Comparison of ENCODE assay signal across 23 cellular contexts in the genomic region with DNA sequence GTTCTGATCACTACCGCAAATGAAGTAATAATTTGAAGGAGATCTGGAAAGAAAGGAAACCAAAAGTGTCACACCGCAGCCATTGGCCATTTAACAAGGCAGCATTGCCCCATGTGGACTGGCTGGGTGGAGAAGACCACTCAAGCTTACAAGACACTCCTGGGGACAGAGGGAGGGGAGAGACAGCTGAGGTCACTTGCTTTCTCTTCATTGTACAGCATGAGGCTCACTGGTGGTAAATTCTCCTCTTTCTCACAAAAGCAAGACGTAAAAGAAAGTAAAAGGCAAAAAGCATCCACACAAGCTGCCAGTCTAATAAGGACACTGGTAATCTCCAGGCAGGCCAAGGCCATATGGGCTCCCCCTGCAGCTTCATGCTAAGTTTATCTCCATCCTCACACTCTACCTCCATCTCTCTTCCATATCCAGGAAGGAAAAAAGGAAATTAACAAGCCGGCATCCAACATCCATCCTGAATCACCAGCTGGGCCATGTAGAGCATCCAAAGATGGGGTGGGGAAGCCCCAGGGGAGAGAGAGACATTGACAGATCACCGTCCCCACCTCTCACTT.
A peak's percentile ranks its signal among the peaks of the same experiment; 100 is the strongest.
DNase-seq lines count a peak whose midpoint lies in the region; ATAC-seq and TF ChIP-seq lines count a peak whose summit lies in the region.
"Had no signal": no experiment of that assay in that cellular context is flagged by ENCODE, and none has a peak within 500 bp of the region (broad histone marks: within the 10 kb centered on the region; RNA-seq: fewer than 3 reads in every experiment).

No MANE protein-coding gene starts in this region.

- DNase-seq in cardiac muscle cell (ENCODE audit: low read depth in 1 of 2, low spot score in 1 of 2): no peak
- DNase-seq in left cardiac atrium: no peak
- DNase-seq in cerebellum (ENCODE audit: low spot score): peak; percentile 69
- DNase-seq in midbrain (lab: John Stamatoyannopoulos, UW): peak; percentile 10
- DNase-seq in activated CD4-positive, alpha-beta T cell treated with anti-CD3 and anti-CD28 coated beads, Interleukin-2, amount 10 ng/mL, durations not matched to agents 7 days and 5 days: no peak
- no peak for DNase-seq in COLO668 (lab: John Stamatoyannopoulos, UW; ENCODE audit: unreplicated experiment)
- DNase-seq in foreskin melanocyte: no peak
- DNase-seq: activated CD4-positive, alpha-beta T cell treated with anti-CD3 and anti-CD28 coated beads for 4 hours; activated CD8-positive, alpha-beta memory T cell treated with anti-CD3 and anti-CD28 coated beads for 24 hours; activated effector memory CD4-positive, alpha-beta T cell treated with Interleukin-2 at 50 U/mL for 16 hours; activated naive CD8-positive, alpha-beta T cell treated with anti-CD3 and anti-CD28 coated beads for 36 hours; CD4-positive, alpha-beta T cell; NCI-H187; NCI-H524 treated with DMSO at 0.1 percent for 48 hours; NK-92 treated with Interleukin-12 subunit alpha and Interleukin-12 subunit beta, amount 100 ng/mL, for 24 hours; PC-9; SHP77; spleen; stimulated activated CD4-positive, alpha-beta T cell treated with anti-CD3 and anti-CD28 coated beads, Interleukin-2, amount 100 ng/mL, for 48 hours had no signal

- no peaks in the 10 kb centered on the region for H3K27me3 ChIP-seq in cardiac muscle cell
- H3K27me3 ChIP-seq: spleen, suprapubic skin had no signal

- H3K9me3 Mint-ChIP-seq in activated CD4-positive, alpha-beta T cell treated with anti-CD3 and anti-CD28 coated beads, Interleukin-2, amount 10 ng/mL, durations not matched to agents 7 days and 5 days: no peaks in the 10 kb centered on the region
- H3K9me3 Mint-ChIP-seq: activated naive CD8-positive, alpha-beta T cell treated with anti-CD3 and anti-CD28 coated beads for 36 hours; CD4-positive, alpha-beta T cell; IgD-negative memory B cell had no signal

- peaks cover 42% of the 10 kb centered on the region for H3K4me1 ChIP-seq in cardiac muscle cell (ENCODE audit: low read depth)
- H3K4me1 ChIP-seq: suprapubic skin had no signal

- H3K36me3 ChIP-seq in cardiac muscle cell: no peaks in the 10 kb centered on the region
- H3K36me3 ChIP-seq: spleen, suprapubic skin had no signal

- no peaks in the 10 kb centered on the region for H3K36me3 Mint-ChIP-seq in activated CD4-positive, alpha-beta T cell treated with anti-CD3 and anti-CD28 coated beads, Interleukin-2, amount 10 ng/mL, durations not matched to agents 7 days and 5 days (ENCODE audit: low read depth)
- H3K36me3 Mint-ChIP-seq: activated naive CD8-positive, alpha-beta T cell treated with anti-CD3 and anti-CD28 coated beads for 36 hours had no signal

- H3K27ac Mint-ChIP-seq in activated CD4-positive, alpha-beta T cell treated with anti-CD3 and anti-CD28 coated beads, Interleukin-2, amount 10 ng/mL, durations not matched to agents 7 days and 5 days: no peak overlapping the region
- H3K27ac Mint-ChIP-seq: activated naive CD8-positive, alpha-beta T cell treated with anti-CD3 and anti-CD28 coated beads for 36 hours; CD4-positive, alpha-beta T cell had no signal

- H3K4me3 ChIP-seq in cardiac muscle cell: no peak overlapping the region
- H3K4me3 ChIP-seq: PC-9, spleen, suprapubic skin had no signal

- ATAC-seq in left cardiac atrium: no peak

- H3K4me3 Mint-ChIP-seq in activated CD4-positive, alpha-beta T cell treated with anti-CD3 and anti-CD28 coated beads, Interleukin-2, amount 10 ng/mL, durations not matched to agents 7 days and 5 days: no peak overlapping the region
- H3K4me3 Mint-ChIP-seq: activated naive CD8-positive, alpha-beta T cell treated with anti-CD3 and anti-CD28 coated beads for 36 hours; CD4-positive, alpha-beta T cell had no signal

- H3K4me1 Mint-ChIP-seq in activated CD4-positive, alpha-beta T cell treated with anti-CD3 and anti-CD28 coated beads, Interleukin-2, amount 10 ng/mL, durations not matched to agents 7 days and 5 days: peaks cover 7% of the 10 kb centered on the region

- H3K9me3 ChIP-seq in cardiac muscle cell (ENCODE audit: low read depth): no peaks in the 10 kb centered on the region
- H3K9me3 ChIP-seq: spleen, suprapubic skin had no signal

- intact Hi-C loops in left cardiac atrium (cut with DNase I): no loop called here

- H3K27ac ChIP-seq in cardiac muscle cell: peak overlapping the region; percentile 53
- peak overlapping the region; percentile 69 for H3K27ac ChIP-seq in temporal lobe (ENCODE audit: low read depth, low read length)
- H3K27ac ChIP-seq: epithelial cell of prostate, PC-9, spleen, suprapubic skin had no signal

- no peak for TF ChIP-seq CTCF in cardiac muscle cell (IDR thresholded peaks at IDR 0.05; ENCODE audit: low read depth, low read length)

- POLR2A ChIA-PET in activated CD4-positive, alpha-beta T cell treated with anti-CD3 and anti-CD28 coated beads, Interleukin-2, amount 10 ng/mL, durations not matched to agents 7 days and 5 days (lab: Charles Lee): no interaction called here

- no peaks in the 10 kb centered on the region for H3K27me3 Mint-ChIP-seq in activated CD4-positive, alpha-beta T cell treated with anti-CD3 and anti-CD28 coated beads, Interleukin-2, amount 10 ng/mL, durations not matched to agents 7 days and 5 days
- H3K27me3 Mint-ChIP-seq: activated naive CD8-positive, alpha-beta T cell treated with anti-CD3 and anti-CD28 coated beads for 36 hours; CD4-positive, alpha-beta T cell; IgD-negative memory B cell had no signal

- CTCF ChIA-PET in activated CD4-positive, alpha-beta T cell treated with anti-CD3 and anti-CD28 coated beads, Interleukin-2, amount 10 ng/mL, durations not matched to agents 7 days and 5 days (lab: Charles Lee): no interaction called here

Comparison
In these comparisons a context has a peak if more than half of its experiments do, and no peak if none do; other contexts are left out.
1. DNase-seq: peak in cerebellum (single experiment) and midbrain (single experiment); none in cardiac muscle cell (0 of 2), left cardiac atrium (single experiment), activated CD4-positive, alpha-beta T cell treated with anti-CD3 and anti-CD28 coated beads, Interleukin-2, amount 10 ng/mL, durations not matched to agents 7 days and 5 days (single experiment), COLO668 (single experiment) and foreskin melanocyte (single experiment).